ENCODE assay signal across 21 cellular contexts in genomic region chr6:26414281-26414680, GRCh38. TPM values are rescaled to one million over a fixed set of nuclear protein-coding genes. Genes with fewer than 3 reads are reported as not detected.
DNase-seq lines count a peak whose midpoint lies in the region; ATAC-seq, FAIRE-seq and TF ChIP-seq lines count a peak whose summit lies in the region.
"Had no signal": no experiment of that assay in that cellular context is flagged by ENCODE, and none has a peak within 500 bp of the region (broad histone marks: within the 10 kb centered on the region; RNA-seq: fewer than 3 reads in every experiment).

No MANE protein-coding gene starts in this region.

- in situ Hi-C loops in Caki2 (cut with HindIII; ENCODE audit: low pct_unique_long_range_greater_than_20kb, low sequenced_read_pairs): no loop called here
- in situ Hi-C loops in K562 (cut with MboI): no loop called here

- TF ChIP-seq EP300 in K562 (IDR thresholded peaks at IDR 0.05; ENCODE audit: low read length): no peak

- H3K27me3 ChIP-seq in K562 (ENCODE audit: control insufficient read depth in 2 of 2, insufficient read depth in 2 of 2, low read length in 2 of 2): no peaks in the 10 kb centered on the region

- peak; percentile 67 for ATAC-seq in K562
- peak; percentile 81 to 92 for ATAC-seq in naive B cell (ENCODE audit: low read depth in 2 of 2)
- no peak for ATAC-seq in HG02588 (IDR thresholded peaks at IDR 0.05; ENCODE audit: unreplicated experiment)
- ATAC-seq in HG03469 (IDR thresholded peaks at IDR 0.05; ENCODE audit: unreplicated experiment): no peak
- ATAC-seq in HG03565 (IDR thresholded peaks at IDR 0.05; ENCODE audit: unreplicated experiment): no peak
- ATAC-seq: Right ventricle myocardium inferior had no signal

- H3K9me2 ChIP-seq in OCI-LY7 (ENCODE audit: insufficient read depth, low read length): no peaks in the 10 kb centered on the region

- POLR2A ChIA-PET in OCI-LY7 (lab: Charles Lee): interaction anchor here (0.7 to 1.5 kb wide), 3 partner anchors 26 to 69 kb away, joined by 3 read pairs; no protein-coding TSS in a partner anchor
- POLR2A ChIA-PET in K562 (lab: Yijun Ruan, JAX): interaction anchor here (0.7 to 1.1 kb wide), 5 partner anchors 11 to 198 kb away, joined by 3 to 6 read pairs (median 3); a partner anchor contains a TSS

- H3K4me1 Mint-ChIP-seq in naive B cell: peaks cover 25 to 31% (median 27%) of the 10 kb centered on the region in 3 donors

- H3K36me3 Mint-ChIP-seq in naive B cell: peaks cover 27 to 55% of the 10 kb centered on the region in 2 donors

- no peak for TF ChIP-seq POLR2A in K562 (conservative IDR thresholded peaks at IDR 0.05)

- peak overlapping the region in 2 of 6 donors; percentile 5 to 12 for H3K27ac Mint-ChIP-seq in naive B cell

- H3K9me3 Mint-ChIP-seq in naive B cell: peaks cover 6 to 23% (median 18%) of the 10 kb centered on the region in 7 donors

- no peak overlapping the region for H2AFZ ChIP-seq in OCI-LY7 (ENCODE audit: low read length)
- H2AFZ ChIP-seq in K562 (ENCODE audit: low read depth, low read length): no peak overlapping the region

- no peak overlapping the region for H3K9ac ChIP-seq in K562 (ENCODE audit: insufficient read depth in 1 of 2, low read depth in 2 of 2, low read length in 2 of 2)

- H3K9me3 ChIP-seq in OCI-LY7 (ENCODE audit: low read length) (peaks cover 37% of the 10 kb centered on the region), K562 (replicated peaks; ENCODE audit: control insufficient read depth, insufficient read depth, low read depth, low read length) (no peaks in the 10 kb centered on the region)

- 5% methylated on average over 3 of the region's 3 CpGs for WGBS in K562 (ENCODE audit: insufficient coverage, low coverage, missing lambda C conversion rate)

- no peak overlapping the region for H3K27ac ChIP-seq in OCI-LY7 (ENCODE audit: low read depth, low read length, poor library complexity, severe bottlenecking)
- H3K27ac ChIP-seq in K562 (ENCODE audit: extremely low read depth, low read depth, low read length): no peak overlapping the region

- H3K4me3 Mint-ChIP-seq in naive B cell: no peak overlapping the region

- BruUV-seq in OCI-LY7 (replicated peaks; lab: Mats Ljungman, UMichigan): no TSS peak
- no TSS peak for BruUV-seq in K562 (replicated peaks; lab: Mats Ljungman, UMichigan)

- TF ChIP-seq RAD21 in K562 (CRISPR knock-in tag; conservative IDR thresholded peaks at IDR 0.05 in 1 of 2, IDR thresholded peaks at IDR 0.05 in 1 of 2): no peak

- no peak for TF ChIP-seq CTCF in OCI-LY7 (conservative IDR thresholded peaks at IDR 0.05; ENCODE audit: low read length)
- TF ChIP-seq CTCF in K562 (IDR thresholded peaks at IDR 0.05 in 2 of 3, conservative IDR thresholded peaks at IDR 0.05 in 1 of 3; ENCODE audit: insufficient read depth in 2 of 3, low read depth in 1 of 3, low read length in 3 of 3): no peak

- H4K20me1 ChIP-seq in OCI-LY7 (ENCODE audit: insufficient read depth, low read length): no peaks in the 10 kb centered on the region
- no peaks in the 10 kb centered on the region for H4K20me1 ChIP-seq in K562 (replicated peaks; ENCODE audit: control insufficient read depth, insufficient read depth, low read length)

- CTCF ChIA-PET in OCI-LY7 (lab: Charles Lee; ENCODE audit: unreplicated experiment): no interaction called here
- CTCF ChIA-PET in K562 (lab: Yijun Ruan, JAX; ENCODE audit: low intra/inter-chr PET ratio): interaction anchor here (0.6 kb wide), 1 partner anchor 235 kb away, joined by 3 read pairs; no protein-coding TSS in a partner anchor

- H3K9me1 ChIP-seq in K562 (ENCODE audit: control insufficient read depth, insufficient read depth, low read length): no peaks in the 10 kb centered on the region

- peaks cover 23% of the 10 kb centered on the region for H3K4me1 ChIP-seq in OCI-LY7 (ENCODE audit: insufficient read depth, low read length, poor library complexity, severe bottlenecking)
- peaks cover 2 to 5% of the 10 kb centered on the region in 2 experiments; a peak in 3 of 5 replicates for H3K4me1 ChIP-seq in K562 (replicated peaks in 1 of 2; ENCODE audit: control insufficient read depth in 2 of 2, insufficient read depth in 2 of 2, low read length in 2 of 2)

- peak; percentile 60 for FAIRE-seq in K562 (lab: Jason Lieb, UNC)
- FAIRE-seq: GM12892, GM18507, RCC 7860 had no signal

- H3K79me2 ChIP-seq in OCI-LY7 (ENCODE audit: insufficient read depth, low read depth, low read length) (no peaks in the 10 kb centered on the region), K562 (ENCODE audit: control insufficient read depth, insufficient read depth, low read length) (no peaks in the 10 kb centered on the region)

- H3K27me3 Mint-ChIP-seq in naive B cell: no peaks in the 10 kb centered on the region

- intact Hi-C loops in OCI-LY7 (cut with micrococcal nuclease; ENCODE audit: unreplicated experiment): no loop called here
- intact Hi-C loops in K562 (cut with micrococcal nuclease): no loop called here

- H3K4me2 ChIP-seq in OCI-LY7 (ENCODE audit: low read length): no peak overlapping the region
- no peak overlapping the region; the same call in 1 of the 2 replicates for H3K4me2 ChIP-seq in K562 (ENCODE audit: insufficient read depth, low read length)

- peaks cover 78% of the 10 kb centered on the region for H3K36me3 ChIP-seq in OCI-LY7 (ENCODE audit: insufficient read depth, low read length)
- H3K36me3 ChIP-seq in K562 (ENCODE audit: control insufficient read depth, insufficient read depth, low read length): no peaks in the 10 kb centered on the region

- H3K4me3 ChIP-seq in OCI-LY7 (ENCODE audit: low read depth, low read length, poor library complexity, severe bottlenecking): no peak overlapping the region
- no peak overlapping the region for H3K4me3 ChIP-seq in K562

- DNase-seq in Caki2 (ENCODE audit: low read depth) (peak; percentile 31), OCI-LY7 (ENCODE audit: low spot score) (peak; percentile 31), K562 (ENCODE audit: extremely low read depth in 1 of 4, low spot score in 3 of 4) (peak in 1 of 4 experiments; percentile 48), naive B cell (no peak), NCI-H510A (lab: John Stamatoyannopoulos, UW) (no peak)
- DNase-seq: ACHN, COR-L47, DMS53, EL, MM.1S, NCI-H1105, NCI-H2081, NCI-H2171 treated with DMSO at 0.1 percent for 48 hours, NCI-H446 had no signal

RNA-seq across cellular contexts. Expression of gene BTN3A1, which starts 12.2 kb away (rescaled TPM):
- 36.4 and 50.4 TPM in 2 replicates for total RNA-seq in Caki2 (2014; rRNA removed; shearing (Covaris generic); ENCODE audit: low replicate concordance)
- 33.4 and 34.6 TPM in 2 replicates for total RNA-seq in OCI-LY7 (2014; rRNA removed; shearing (Covaris generic))
- total RNA-seq in OCI-LY7 (2022): 33.3 and 46.5 TPM in 2 replicates
- total RNA-seq in K562 (2011; cell fraction: chromatin; rRNA removed; ENCODE audit: low replicate concordance): 27.1 and 31.9 TPM in 2 replicates
- 9.3 and 13.9 TPM in 2 replicates for total RNA-seq in K562 (2011; cell fraction: nucleolus; rRNA removed)
- 16.0 and 21.1 TPM in 2 replicates for total RNA-seq in K562 (2011; cell fraction: nucleoplasm; rRNA removed)
- 2.8 and 3.6 TPM in 2 replicates for total RNA-seq in K562 (2014; rRNA removed)
- 4.3 and 4.7 TPM in 2 replicates for total RNA-seq in K562 (2014; rRNA removed; fragmentation: Illumina TruSeq; extraction: Trizol)
- total RNA-seq in K562 (2015; rRNA removed; fragmentation: Illumina TruSeq; extraction: Trizol): 3.4 and 3.7 TPM in 2 replicates
- total RNA-seq in K562 (2021): 3.9 and 4.2 TPM in 2 replicates
- 8.5 and 11.2 TPM in 2 replicates for polyA plus RNA-seq in K562 (2011; rRNA removed)
- 2.8 and 4.4 TPM in 2 replicates for polyA plus RNA-seq in K562 (2011; cell fraction: cytosol; rRNA removed)
- polyA plus RNA-seq in K562 (2011; cell fraction: nucleus; rRNA removed): 26.6 and 31.8 TPM in 2 replicates
- 3.9 and 10.6 TPM in 2 replicates for polyA plus RNA-seq in K562 (2012)
- polyA plus RNA-seq in K562 (2014; fragmentation: Illumina TruSeq; extraction: Trizol): 4.2 and 4.7 TPM in 2 replicates
- polyA plus RNA-seq in K562 (2014; fragmentation: Nextera tagmentation; extraction: Ambion mirVana): 1 to 10 TPM in 1 of 2 experiments, under 1 TPM in 1; 0.84 to 2.5 TPM
- polyA plus RNA-seq in K562 (2014; rRNA removed): 4.0 and 4.1 TPM in 2 replicates
- 9.1 and 10.0 TPM in 2 replicates for polyA minus RNA-seq in K562 (2011; rRNA and poly(A)+ RNA removed)
- 1.5 and 3.4 TPM in 2 replicates for polyA minus RNA-seq in K562 (2011; cell fraction: cytosol; rRNA and poly(A)+ RNA removed)
- 6.9 and 12.1 TPM in 2 replicates for polyA minus RNA-seq in K562 (2011; cell fraction: nucleus; rRNA and poly(A)+ RNA removed)
- 10 to 100 TPM; 14.0 to 30.0 (median 19.2) TPM for polyA plus RNA-seq in naive B cell (ENCODE audit: low read depth in 6 of 6)

RNA-seq across cellular contexts. Expression of gene BTN3A3, which starts 26.0 kb away (rescaled TPM):
- total RNA-seq in Caki2 (2014; rRNA removed; shearing (Covaris generic); ENCODE audit: low replicate concordance): 10.6 and 19.0 TPM in 2 replicates
- total RNA-seq in OCI-LY7 (2014; rRNA removed; shearing (Covaris generic)): 17.4 and 20.5 TPM in 2 replicates
- total RNA-seq in OCI-LY7 (2022): 22.1 and 26.9 TPM in 2 replicates
- total RNA-seq in K562 (2011; cell fraction: chromatin; rRNA removed; ENCODE audit: low replicate concordance): 19.6 and 24.0 TPM in 2 replicates
- total RNA-seq in K562 (2011; cell fraction: nucleolus; rRNA removed): 4.6 and 4.8 TPM in 2 replicates
- total RNA-seq in K562 (2011; cell fraction: nucleoplasm; rRNA removed): 16.4 and 24.1 TPM in 2 replicates
- 0.45 and 1.0 TPM in 2 replicates for total RNA-seq in K562 (2014; rRNA removed)
- 1.2 and 1.4 TPM in 2 replicates for total RNA-seq in K562 (2014; rRNA removed; fragmentation: Illumina TruSeq; extraction: Trizol)
- 0.98 and 1.3 TPM in 2 replicates for total RNA-seq in K562 (2015; rRNA removed; fragmentation: Illumina TruSeq; extraction: Trizol)
- 1.4 and 1.5 TPM in 2 replicates for total RNA-seq in K562 (2021)
- polyA plus RNA-seq in K562 (2011; rRNA removed): 3.5 and 7.6 TPM in 2 replicates
- 0.51 and 1.6 TPM in 2 replicates for polyA plus RNA-seq in K562 (2011; cell fraction: cytosol; rRNA removed)
- 24.8 and 44.0 TPM in 2 replicates for polyA plus RNA-seq in K562 (2011; cell fraction: nucleus; rRNA removed)
- 1.1 and 3.0 TPM in 2 replicates for polyA plus RNA-seq in K562 (2012)
- 0.71 and 1.00 TPM in 2 replicates for polyA plus RNA-seq in K562 (2014; fragmentation: Illumina TruSeq; extraction: Trizol)
- polyA plus RNA-seq in K562 (2014; fragmentation: Nextera tagmentation; extraction: Ambion mirVana): under 1 TPM; 0.21 to 0.41 TPM
- 1.1 and 1.3 TPM in 2 replicates for polyA plus RNA-seq in K562 (2014; rRNA removed)
- polyA minus RNA-seq in K562 (2011; rRNA and poly(A)+ RNA removed): 5.6 and 15.4 TPM in 2 replicates
- polyA minus RNA-seq in K562 (2011; cell fraction: cytosol; rRNA and poly(A)+ RNA removed): 0.19 and 0.82 TPM in 2 replicates
- 3.4 and 18.0 TPM in 2 replicates for polyA minus RNA-seq in K562 (2011; cell fraction: nucleus; rRNA and poly(A)+ RNA removed)
- 10 to 100 TPM; 20.3 to 39.2 (median 27.3) TPM for polyA plus RNA-seq in naive B cell (ENCODE audit: low read depth in 6 of 6)

RNA-seq across cellular contexts. Expression of gene BTN2A2, which starts 31.4 kb away (rescaled TPM):
- 12.7 and 16.0 TPM in 2 replicates for total RNA-seq in Caki2 (2014; rRNA removed; shearing (Covaris generic); ENCODE audit: low replicate concordance)
- total RNA-seq in OCI-LY7 (2014; rRNA removed; shearing (Covaris generic)): 42.0 and 45.1 TPM in 2 replicates
- total RNA-seq in OCI-LY7 (2022) (35.0 and 44.8 TPM in 2 replicates), K562 (2014; rRNA removed) (5.9 and 8.1 TPM in 2 replicates), K562 (2014; rRNA removed; fragmentation: Illumina TruSeq; extraction: Trizol) (10.0 and 10.1 TPM in 2 replicates), K562 (2015; rRNA removed; fragmentation: Illumina TruSeq; extraction: Trizol) (7.9 and 8.6 TPM in 2 replicates), K562 (2021) (10.1 and 11.5 TPM in 2 replicates)
- 52.6 and 53.2 TPM in 2 replicates for total RNA-seq in K562 (2011; cell fraction: chromatin; rRNA removed; ENCODE audit: low replicate concordance)
- total RNA-seq in K562 (2011; cell fraction: nucleolus; rRNA removed): 31.5 and 32.4 TPM in 2 replicates
- total RNA-seq in K562 (2011; cell fraction: nucleoplasm; rRNA removed): 41.5 and 49.2 TPM in 2 replicates
- polyA plus RNA-seq in K562 (2011; rRNA removed) (15.5 and 17.1 TPM in 2 replicates), K562 (2014; fragmentation: Illumina TruSeq; extraction: Trizol) (9.1 and 9.3 TPM in 2 replicates), K562 (2014; fragmentation: Nextera tagmentation; extraction: Ambion mirVana) (10 to 100 TPM in 1 of 2 experiments, 1 to 10 TPM in 1; 8.4 to 11.7 TPM), K562 (2014; rRNA removed) (10.2 and 11.9 TPM in 2 replicates), naive B cell (ENCODE audit: low read depth in 6 of 6) (10 to 100 TPM; 37.9 to 63.8 (median 45.1) TPM)
- 11.3 and 11.6 TPM in 2 replicates for polyA plus RNA-seq in K562 (2011; cell fraction: cytosol; rRNA removed)
- 46.8 and 65.8 TPM in 2 replicates for polyA plus RNA-seq in K562 (2011; cell fraction: nucleus; rRNA removed)
- 8.6 and 14.3 TPM in 2 replicates for polyA plus RNA-seq in K562 (2012)
- polyA minus RNA-seq in K562 (2011; rRNA and poly(A)+ RNA removed): 22.6 and 30.6 TPM in 2 replicates
- 6.9 and 8.7 TPM in 2 replicates for polyA minus RNA-seq in K562 (2011; cell fraction: cytosol; rRNA and poly(A)+ RNA removed)
- polyA minus RNA-seq in K562 (2011; cell fraction: nucleus; rRNA and poly(A)+ RNA removed): 23.0 and 33.8 TPM in 2 replicates

RNA-seq across cellular contexts. Expression of gene BTN2A1, which starts 43.5 kb away (rescaled TPM):
- total RNA-seq in Caki2 (2014; rRNA removed; shearing (Covaris generic); ENCODE audit: low replicate concordance): 14.1 and 20.3 TPM in 2 replicates
- 15.4 and 22.8 TPM in 2 replicates for total RNA-seq in OCI-LY7 (2014; rRNA removed; shearing (Covaris generic))
- 23.4 and 23.5 TPM in 2 replicates for total RNA-seq in OCI-LY7 (2022)
- 41.4 and 45.8 TPM in 2 replicates for total RNA-seq in K562 (2011; cell fraction: chromatin; rRNA removed; ENCODE audit: low replicate concordance)
- 30.1 and 32.4 TPM in 2 replicates for total RNA-seq in K562 (2011; cell fraction: nucleolus; rRNA removed)
- total RNA-seq in K562 (2011; cell fraction: nucleoplasm; rRNA removed): 28.4 and 29.5 TPM in 2 replicates
- 6.7 and 6.8 TPM in 2 replicates for total RNA-seq in K562 (2014; rRNA removed)
- total RNA-seq in K562 (2014; rRNA removed; fragmentation: Illumina TruSeq; extraction: Trizol): 17.2 and 17.6 TPM in 2 replicates
- 15.9 and 16.2 TPM in 2 replicates for total RNA-seq in K562 (2015; rRNA removed; fragmentation: Illumina TruSeq; extraction: Trizol)
- 13.0 and 13.5 TPM in 2 replicates for total RNA-seq in K562 (2021)
- 18.9 and 23.2 TPM in 2 replicates for polyA plus RNA-seq in K562 (2011; rRNA removed)
- polyA plus RNA-seq in K562 (2011; cell fraction: cytosol; rRNA removed): 13.3 and 16.1 TPM in 2 replicates
- 33.9 and 39.5 TPM in 2 replicates for polyA plus RNA-seq in K562 (2011; cell fraction: nucleus; rRNA removed)
- 12.6 and 22.3 TPM in 2 replicates for polyA plus RNA-seq in K562 (2012)
- polyA plus RNA-seq in K562 (2014; fragmentation: Illumina TruSeq; extraction: Trizol): 19.4 and 22.1 TPM in 2 replicates
- 10 to 100 TPM in 1 of 2 experiments, 1 to 10 TPM in 1; 7.0 to 16.4 TPM for polyA plus RNA-seq in K562 (2014; fragmentation: Nextera tagmentation; extraction: Ambion mirVana)
- 18.0 and 21.7 TPM in 2 replicates for polyA plus RNA-seq in K562 (2014; rRNA removed)
- 22.7 and 32.0 TPM in 2 replicates for polyA minus RNA-seq in K562 (2011; rRNA and poly(A)+ RNA removed)
- polyA minus RNA-seq in K562 (2011; cell fraction: cytosol; rRNA and poly(A)+ RNA removed): 6.4 and 8.2 TPM in 2 replicates
- polyA minus RNA-seq in K562 (2011; cell fraction: nucleus; rRNA and poly(A)+ RNA removed): 11.0 and 19.7 TPM in 2 replicates
- polyA plus RNA-seq in naive B cell (ENCODE audit: low read depth in 6 of 6): 10 to 100 TPM in 5 of 6 donors, 1 to 10 TPM in 1; 8.4 to 21.4 (median 13.0) TPM

RNA-seq across cellular contexts. Expression of gene BTN3A2, which starts 49.3 kb away (rescaled TPM):
- total RNA-seq in Caki2 (2014; rRNA removed; shearing (Covaris generic); ENCODE audit: low replicate concordance): 34.2 and 38.7 TPM in 2 replicates
- 47.9 and 54.5 TPM in 2 replicates for total RNA-seq in OCI-LY7 (2014; rRNA removed; shearing (Covaris generic))
- 70.8 and 95.7 TPM in 2 replicates for total RNA-seq in OCI-LY7 (2022)
- 20.7 and 24.8 TPM in 2 replicates for total RNA-seq in K562 (2011; cell fraction: chromatin; rRNA removed; ENCODE audit: low replicate concordance)
- total RNA-seq in K562 (2011; cell fraction: nucleolus; rRNA removed): 11.8 and 12.0 TPM in 2 replicates
- total RNA-seq in K562 (2011; cell fraction: nucleoplasm; rRNA removed): 14.7 and 20.5 TPM in 2 replicates
- total RNA-seq in K562 (2014; rRNA removed): 2.7 and 3.1 TPM in 2 replicates
- total RNA-seq in K562 (2014; rRNA removed; fragmentation: Illumina TruSeq; extraction: Trizol): 5.8 and 6.8 TPM in 2 replicates
- 4.4 and 5.3 TPM in 2 replicates for total RNA-seq in K562 (2015; rRNA removed; fragmentation: Illumina TruSeq; extraction: Trizol)
- 5.1 and 6.4 TPM in 2 replicates for total RNA-seq in K562 (2021)
- polyA plus RNA-seq in K562 (2011; rRNA removed): 10.1 and 11.2 TPM in 2 replicates
- 3.7 and 5.9 TPM in 2 replicates for polyA plus RNA-seq in K562 (2011; cell fraction: cytosol; rRNA removed)
- 19.2 and 19.7 TPM in 2 replicates for polyA plus RNA-seq in K562 (2011; cell fraction: nucleus; rRNA removed)
- 5.5 and 7.0 TPM in 2 replicates for polyA plus RNA-seq in K562 (2012)
- polyA plus RNA-seq in K562 (2014; fragmentation: Illumina TruSeq; extraction: Trizol): 6.1 and 7.6 TPM in 2 replicates
- polyA plus RNA-seq in K562 (2014; fragmentation: Nextera tagmentation; extraction: Ambion mirVana): 1 to 10 TPM; 3.5 to 7.5 TPM
- polyA plus RNA-seq in K562 (2014; rRNA removed): 6.2 and 7.7 TPM in 2 replicates
- 15.3 and 16.2 TPM in 2 replicates for polyA minus RNA-seq in K562 (2011; rRNA and poly(A)+ RNA removed)
- 4.1 and 5.9 TPM in 2 replicates for polyA minus RNA-seq in K562 (2011; cell fraction: cytosol; rRNA and poly(A)+ RNA removed)
- 4.7 and 11.4 TPM in 2 replicates for polyA minus RNA-seq in K562 (2011; cell fraction: nucleus; rRNA and poly(A)+ RNA removed)
- 100 to 1,000 TPM in 1 of 6 donors, 10 to 100 TPM in 5; 26.7 to 112 (median 51.7) TPM for polyA plus RNA-seq in naive B cell (ENCODE audit: low read depth in 6 of 6)

Comparison
In these comparisons a context has a peak if more than half of its experiments do, and no peak if none do; other contexts are left out.
1. DNase-seq: peak in Caki2 (single experiment) and OCI-LY7 (single experiment); none in naive B cell (single experiment) and NCI-H510A (single experiment).
2. ATAC-seq: peak in K562 (single experiment) and naive B cell (2 of 2); none in HG02588 (single experiment), HG03469 (single experiment) and HG03565 (single experiment).